Comparison of ENCODE assay signal across 8 cellular contexts in the genomic region with DNA sequence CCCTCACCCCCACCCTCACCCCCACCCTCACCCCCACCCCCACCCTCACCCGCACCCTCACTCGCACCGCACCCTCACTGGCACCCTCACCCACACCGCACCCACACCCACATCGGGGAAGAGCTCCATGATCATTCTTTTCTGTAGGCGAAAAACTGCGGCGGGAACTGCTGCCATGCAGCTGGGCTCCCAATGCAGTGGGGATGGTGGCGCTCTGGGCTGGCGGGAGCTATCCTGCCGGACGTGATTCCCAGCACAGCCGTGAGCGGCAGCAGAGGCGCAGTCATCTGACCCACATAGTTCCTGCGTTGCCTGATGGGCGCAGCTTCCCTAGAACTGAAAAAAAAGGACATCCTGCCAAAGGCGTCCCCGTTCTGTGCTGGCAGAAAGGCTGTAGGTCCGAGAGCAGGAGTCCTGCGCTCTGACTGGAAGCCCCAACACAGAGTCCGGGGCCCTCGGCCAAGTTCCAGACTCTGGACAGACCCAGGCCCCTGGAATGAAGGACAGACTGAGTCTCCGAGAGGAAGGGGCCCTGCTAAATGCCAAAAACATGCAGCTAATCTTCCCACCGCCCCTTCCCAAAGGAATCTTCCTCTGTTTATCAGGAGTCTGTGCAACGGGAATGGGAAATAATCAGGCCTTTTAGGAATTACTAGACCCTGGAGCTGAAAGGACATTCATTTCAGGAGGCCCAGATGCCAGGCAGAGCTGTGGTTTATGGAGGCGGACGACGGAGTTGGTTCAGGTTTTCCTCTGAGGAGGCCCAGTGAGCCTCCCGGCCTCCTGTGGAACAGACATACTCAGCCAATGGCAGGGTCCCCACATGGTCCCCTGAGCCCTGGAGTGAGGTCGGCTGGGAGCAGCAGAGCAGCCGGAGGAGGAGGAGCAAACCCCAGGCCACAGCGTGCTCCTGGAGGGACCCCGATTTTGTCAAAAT. TPM values are rescaled to one million over a fixed set of nuclear protein-coding genes. Genes with fewer than 3 reads are reported as not detected.
A peak's percentile ranks its signal among the peaks of the same experiment; 100 is the strongest.
DNase-seq lines count a peak whose midpoint lies in the region; ATAC-seq and TF ChIP-seq lines count a peak whose summit lies in the region.

No MANE protein-coding gene starts in this region.

- POLR2A ChIA-PET in AG04450 (lab: Yijun Ruan, JAX) (interaction anchor here (0.7 to 1.5 kb wide), 4 partner anchors 12 to 135 kb away, joined by 3 to 6 read pairs (median 4); a partner anchor contains a TSS), HEK293T (lab: Yijun Ruan, JAX) (interaction anchor here (1.1 to 2.1 kb wide), 3 partner anchors 14 to 62 kb away, joined by 3 to 13 read pairs (median 4); a partner anchor contains a TSS)

- H3K4me3 ChIP-seq in AG04450 (ENCODE audit: low read depth, low read length), result no peak overlapping the region

- ATAC-seq in left colon (peak; percentile 92), GM18517 (IDR thresholded peaks at IDR 0.05; ENCODE audit: unreplicated experiment) (no peak), HG03521 (IDR thresholded peaks at IDR 0.05; ENCODE audit: unreplicated experiment) (no peak)
- ATAC-seq in stimulated activated naive CD8-positive, alpha-beta T cell treated with anti-CD3 and anti-CD28 coated beads, Interleukin-15, Interleukin-2, amounts not matched to agents 100 U/mL and 50 U/mL, for 24 hours, result peak; percentile 19

- intact Hi-C loops in left colon (cut with DNase I, micrococcal nuclease), result no loop called here

- no peaks in the 10 kb centered on the region for H3K27me3 ChIP-seq in AG04450 (ENCODE audit: control insufficient read depth, insufficient read depth, low read length)

- H3K9me3 ChIP-seq in AG04450 (ENCODE audit: control insufficient read depth, insufficient read depth, low read length), result no peaks in the 10 kb centered on the region; the same call in 1 of the 2 replicates

- DNase-seq in AG04450 (ENCODE audit: low read depth, low spot score) (peak; percentile 32), HEK293T (ENCODE audit: extremely low spot score) (peak; percentile 90), NCI-H82 treated with DMSO at 0.1 percent for 48 hours (lab: John Stamatoyannopoulos, UW; ENCODE audit: unreplicated experiment) (peak; percentile 31), caudate nucleus (lab: John Stamatoyannopoulos, UW) (peak in 49 of 61 donors; percentile 15 to 79 (median 52)), left colon (peak; percentile 71 to 76)
- DNase-seq in stimulated activated naive CD8-positive, alpha-beta T cell treated with anti-CD3 and anti-CD28 coated beads, Interleukin-15, Interleukin-2, amounts not matched to agents 100 U/mL and 50 U/mL, for 24 hours, result no peak

- TF ChIP-seq CTCF in AG04450 (IDR thresholded peaks at IDR 0.05; ENCODE audit: low read depth, low read length), result peak; percentile 45

- H3K27ac ChIP-seq in AG04450 (ENCODE audit: low read depth, low read length) (no peak overlapping the region), caudate nucleus (ENCODE audit: low read depth, low read length) (peak overlapping the region; percentile 69)

- CTCF ChIA-PET in AG04450 (lab: Charles Lee) (interaction anchor here (0.9 to 1.6 kb wide), 6 partner anchors 11 to 97 kb away, joined by 3 to 6 read pairs (median 4); no protein-coding TSS in a partner anchor), HEK293T (lab: Yijun Ruan, JAX) (interaction anchor here (0.7 to 1.3 kb wide), 4 partner anchors 25 to 133 kb away, joined by 3 to 5 read pairs (median 4); no protein-coding TSS in a partner anchor)

TF ChIP-seq in HEK293T, 16 proteins besides CTCF, POLR2A, EP300 and RAD21:
- TF ChIP-seq ZNF384 (IDR thresholded peaks at IDR 0.05), result peak; percentile 70
- TF ChIP-seq, protein P1, sequence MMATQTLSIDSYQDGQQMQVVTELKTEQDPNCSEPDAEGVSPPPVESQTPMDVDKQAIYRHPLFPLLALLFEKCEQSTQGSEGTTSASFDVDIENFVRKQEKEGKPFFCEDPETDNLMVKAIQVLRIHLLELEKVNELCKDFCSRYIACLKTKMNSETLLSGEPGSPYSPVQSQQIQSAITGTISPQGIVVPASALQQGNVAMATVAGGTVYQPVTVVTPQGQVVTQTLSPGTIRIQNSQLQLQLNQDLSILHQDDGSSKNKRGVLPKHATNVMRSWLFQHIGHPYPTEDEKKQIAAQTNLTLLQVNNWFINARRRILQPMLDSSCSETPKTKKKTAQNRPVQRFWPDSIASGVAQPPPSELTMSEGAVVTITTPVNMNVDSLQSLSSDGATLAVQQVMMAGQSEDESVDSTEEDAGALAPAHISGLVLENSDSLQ (IDR thresholded peaks at IDR 0.05), result peak; percentile 42; the same call in 1 of the 2 replicates
- no peak for TF ChIP-seq TARDBP (IDR thresholded peaks at IDR 0.05)

RNA-seq across cellular contexts. Expression of a gene that starts 14.1 kb away (rescaled TPM):
- 8.7 and 9.9 TPM in 2 replicates for polyA plus RNA-seq in AG04450 (2011; rRNA removed)
- 4.0 and 5.1 TPM in 2 replicates for polyA minus RNA-seq in AG04450 (2011; rRNA and poly(A)+ RNA removed)
- total RNA-seq in left colon, result 1 to 10 TPM; 5.9 to 6.5 TPM

RNA-seq across cellular contexts. Expression of a gene that starts 50.6 kb away (rescaled TPM):
- polyA plus RNA-seq in AG04450 (2011; rRNA removed), result 22.1 and 25.9 TPM in 2 replicates
- 31.2 and 32.0 TPM in 2 replicates for polyA minus RNA-seq in AG04450 (2011; rRNA and poly(A)+ RNA removed)
- total RNA-seq in left colon, result 10 to 100 TPM; 50.5 to 55.3 TPM

RNA-seq across cellular contexts. Expression of a gene that starts 58.8 kb away (rescaled TPM):
- polyA plus RNA-seq in AG04450 (2011; rRNA removed), result 0.69 and 0.98 TPM in 2 replicates
- 0.23 and 0.39 TPM in 2 replicates for polyA minus RNA-seq in AG04450 (2011; rRNA and poly(A)+ RNA removed)
- 1 to 10 TPM; 2.3 to 2.8 TPM for total RNA-seq in left colon

Comparison
In these comparisons a context has a peak if more than half of its experiments do, and no peak if none do; other contexts are left out.
1. ATAC-seq: peak in left colon (single experiment) and stimulated activated naive CD8-positive, alpha-beta T cell treated with anti-CD3 and anti-CD28 coated beads, Interleukin-15, Interleukin-2, amounts not matched to agents 100 U/mL and 50 U/mL, for 24 hours (single experiment); none in GM18517 (single experiment) and HG03521 (single experiment).